14 cellular contexts compared by ENCODE assay signal in the genomic region with DNA sequence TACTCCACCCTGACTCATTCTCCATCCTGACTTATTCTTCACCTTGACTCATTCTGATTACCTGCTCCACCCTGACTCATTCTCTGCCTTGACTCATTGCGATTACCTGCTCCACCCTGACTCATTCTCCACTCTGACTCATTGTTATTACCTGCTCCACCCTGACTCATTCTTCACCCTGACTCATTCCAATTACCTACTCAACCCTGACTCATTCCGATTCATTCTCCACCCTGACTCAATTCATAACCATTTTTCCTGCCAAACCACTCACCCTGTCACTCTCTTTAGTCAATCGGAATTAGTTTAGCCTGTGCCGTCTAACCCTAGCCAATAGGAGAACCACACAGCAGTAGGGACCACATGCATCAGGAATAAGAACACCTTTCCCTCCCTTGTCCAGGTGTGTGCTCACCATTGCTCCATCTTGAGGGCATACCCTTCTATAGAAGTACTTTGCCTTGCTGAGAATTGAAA.
A peak's percentile ranks its signal among the peaks of the same experiment; 100 is the strongest.
DNase-seq lines count a peak whose midpoint lies in the region; ATAC-seq, FAIRE-seq and TF ChIP-seq lines count a peak whose summit lies in the region.
"Had no signal": no experiment of that assay in that cellular context is flagged by ENCODE, and none has a peak within 500 bp of the region (broad histone marks: within the 10 kb centered on the region; RNA-seq: fewer than 3 reads in every experiment).

No MANE protein-coding gene starts in this region.

- H3K27me3 ChIP-seq in GM12878 (replicated peaks in 1 of 2; ENCODE audit: control insufficient read depth in 2 of 2, insufficient read depth in 2 of 2, low read length in 1 of 2) (no peaks in the 10 kb centered on the region), dorsolateral prefrontal cortex (no peaks in the 10 kb centered on the region), neuronal stem cell (ENCODE audit: control insufficient read depth in 3 of 3, insufficient read depth in 3 of 3, low read depth in 1 of 3, low read length in 3 of 3) (no peaks in the 10 kb centered on the region)
- H3K27me3 ChIP-seq in effector memory CD4-positive, alpha-beta T cell (replicated peaks; ENCODE audit: control insufficient read depth, insufficient read depth, low read length, poor library complexity, severe bottlenecking) = no peaks in the 10 kb centered on the region
- H3K27me3 ChIP-seq: ascending aorta, stomach had no signal

- H3K23ac ChIP-seq in neuronal stem cell (ENCODE audit: low read depth, low read length, poor library complexity) = no peak overlapping the region

- no peak overlapping the region for H3K27ac ChIP-seq in GM12878 (ENCODE audit: control insufficient read depth, insufficient read depth)
- no peak overlapping the region for H3K27ac ChIP-seq in effector memory CD4-positive, alpha-beta T cell (ENCODE audit: insufficient read depth, low read length, poor library complexity, severe bottlenecking)
- no peak overlapping the region for H3K27ac ChIP-seq in dorsolateral prefrontal cortex
- no peak overlapping the region for H3K27ac ChIP-seq in neuronal stem cell (replicated peaks; ENCODE audit: low read length)
- H3K27ac ChIP-seq: ascending aorta, stomach had no signal

- ATAC-seq in GM12878 = peak; percentile 81

- FAIRE-seq in GM12878 (lab: Jason Lieb, UNC) = no peak

- peak overlapping the region; percentile 5 for H3K27ac Mint-ChIP-seq in activated T-cell treated with anti-CD3 and anti-CD28 coated beads, Interleukin-2, amount 50 U/mL, for 24 hours

- no peaks in the 10 kb centered on the region for H3K36me3 ChIP-seq in GM12878 (ENCODE audit: control insufficient read depth in 2 of 2, insufficient read depth in 2 of 2, low read length in 1 of 2)
- H3K36me3 ChIP-seq in effector memory CD4-positive, alpha-beta T cell (ENCODE audit: control insufficient read depth, insufficient read depth, low read length) = no peaks in the 10 kb centered on the region
- no peaks in the 10 kb centered on the region for H3K36me3 ChIP-seq in neuronal stem cell (replicated peaks in 1 of 2; ENCODE audit: control insufficient read depth in 2 of 2, insufficient read depth in 2 of 2, low read length in 2 of 2)
- H3K36me3 ChIP-seq: ascending aorta, stomach had no signal

- no peak overlapping the region for H3K18ac ChIP-seq in neuronal stem cell (ENCODE audit: low read length)

- no peak overlapping the region for H2BK120ac ChIP-seq in neuronal stem cell (ENCODE audit: low read depth, low read length)

- H3K14ac ChIP-seq in neuronal stem cell (ENCODE audit: low read length) = no peak overlapping the region

- H3K79me1 ChIP-seq in neuronal stem cell (ENCODE audit: low read depth, low read length) = no peaks in the 10 kb centered on the region

- H3K4me3 Mint-ChIP-seq in activated T-cell treated with anti-CD3 and anti-CD28 coated beads, Interleukin-2, amount 50 U/mL, for 24 hours = no peak overlapping the region

- peaks cover 8% of the 10 kb centered on the region for H3K4me1 ChIP-seq in GM12878 (ENCODE audit: control insufficient read depth, insufficient read depth, low read length)
- H3K4me1 ChIP-seq in effector memory CD4-positive, alpha-beta T cell (ENCODE audit: control insufficient read depth, insufficient read depth, low read length, poor library complexity, severe bottlenecking) = no peaks in the 10 kb centered on the region
- peaks cover 0 to 1% of the 10 kb centered on the region in 2 donors for H3K4me1 ChIP-seq in neuronal stem cell (ENCODE audit: control insufficient read depth in 2 of 2, insufficient read depth in 1 of 2, low read depth in 1 of 2, low read length in 2 of 2)
- H3K4me1 ChIP-seq: ascending aorta, stomach had no signal

- H4K8ac ChIP-seq in neuronal stem cell (ENCODE audit: low read depth, low read length) = no peak overlapping the region

- no peak overlapping the region for H2BK5ac ChIP-seq in neuronal stem cell (ENCODE audit: low read length)

- RAD21 ChIA-PET in GM12878 (lab: Charles Lee; ENCODE audit: unreplicated experiment) = no interaction called here

- TF ChIP-seq RAD21 in GM12878 (IDR thresholded peaks at IDR 0.05; ENCODE audit: insufficient read depth, low read depth, low read length) = no peak

- POLR2A ChIA-PET in GM12878 (lab: Charles Lee) = no interaction called here

- no peaks in the 10 kb centered on the region for H3K36me3 Mint-ChIP-seq in activated T-cell treated with anti-CD3 and anti-CD28 coated beads, Interleukin-2, amount 50 U/mL, for 24 hours (ENCODE audit: low read depth)

- H2AK5ac ChIP-seq in neuronal stem cell (ENCODE audit: low read depth, low read length) = no peak overlapping the region

- H4K91ac ChIP-seq in neuronal stem cell (ENCODE audit: low read depth, low read length, poor library complexity) = no peak overlapping the region

- H3K4me1 Mint-ChIP-seq in activated T-cell treated with anti-CD3 and anti-CD28 coated beads, Interleukin-2, amount 50 U/mL, for 24 hours (ENCODE audit: low read depth) = peaks cover 1% of the 10 kb centered on the region

- H3K4ac ChIP-seq in neuronal stem cell (ENCODE audit: low read length) = no peak overlapping the region

- H3K4me3 ChIP-seq in GM12878 (no peak overlapping the region), dorsolateral prefrontal cortex (no peak overlapping the region), neuronal stem cell (ENCODE audit: low read length in 2 of 2) (no peak overlapping the region)
- no peak overlapping the region for H3K4me3 ChIP-seq in effector memory CD4-positive, alpha-beta T cell (ENCODE audit: insufficient read depth, low read depth, low read length, poor library complexity, severe bottlenecking)
- H3K4me3 ChIP-seq: ascending aorta, lung, stomach had no signal

- SMC1A ChIA-PET in GM12878 (lab: Charles Lee; ENCODE audit: uncharacterized antibody, unreplicated experiment) = no interaction called here

- no peaks in the 10 kb centered on the region for H3K27me3 Mint-ChIP-seq in activated T-cell treated with anti-CD3 and anti-CD28 coated beads, Interleukin-2, amount 50 U/mL, for 24 hours

- intact Hi-C loops in GM12878 (cut with micrococcal nuclease; ENCODE audit: unreplicated experiment) (no loop called here), dorsolateral prefrontal cortex (cut with DNase I) (no loop called here)

- peak overlapping the region; percentile 25; the same call in 1 of the 2 replicates for H3K4me2 ChIP-seq in GM12878 (ENCODE audit: control insufficient read depth, insufficient read depth)
- H3K4me2 ChIP-seq in neuronal stem cell (ENCODE audit: insufficient read depth, low read length, poor library complexity, severe bottlenecking) = no peak overlapping the region

- H2AFZ ChIP-seq in GM12878 (ENCODE audit: control insufficient read depth, low read depth, low read length) (no peak overlapping the region), neuronal stem cell (ENCODE audit: low read length) (no peak overlapping the region)

- H3K9me3 ChIP-seq in GM12878 (replicated peaks; ENCODE audit: control insufficient read depth, insufficient read depth, low read length) (0 out of 3 replicates have a peak, but pooled peaks cover 2% of the 10 kb centered on the region), neuronal stem cell (replicated peaks in 1 of 2; ENCODE audit: control insufficient read depth in 2 of 2, insufficient read depth in 1 of 2, low read depth in 1 of 2, low read length in 2 of 2) (no peaks in the 10 kb centered on the region)
- H3K9me3 ChIP-seq in effector memory CD4-positive, alpha-beta T cell (ENCODE audit: control insufficient read depth, low read length) = no peaks in the 10 kb centered on the region
- H3K9me3 ChIP-seq: ascending aorta, stomach had no signal

- no peak overlapping the region for H2BK15ac ChIP-seq in neuronal stem cell (ENCODE audit: low read length)

- TF ChIP-seq POLR2A in GM12878 (IDR thresholded peaks at IDR 0.05; ENCODE audit: low read depth, low read length) = no peak

- CTCF ChIA-PET in GM12878 (lab: Yijun Ruan, JAX) = interaction anchor here (1.3 kb wide), 1 partner anchor 16 kb away, joined by 4 read pairs; no protein-coding TSS in a partner anchor

- peak in 1 of 2 experiments; percentile 38; a peak in 2 of 4 replicates for TF ChIP-seq EP300 in GM12878 (IDR thresholded peaks at IDR 0.05; ENCODE audit: borderline replicate concordance in 1 of 2, control insufficient read depth in 1 of 2, low read depth in 2 of 2, low read length in 2 of 2)

- TF ChIP-seq CTCF in GM12878 (IDR thresholded peaks at IDR 0.05 in 2 of 3, conservative IDR thresholded peaks at IDR 0.05 in 1 of 3; ENCODE audit: control insufficient read depth in 2 of 3, extremely low read depth in 1 of 3, insufficient read depth in 1 of 3, low read depth in 3 of 3, low read length in 3 of 3) = no peak
- TF ChIP-seq CTCF in dorsolateral prefrontal cortex (IDR thresholded peaks at IDR 0.05 in 54 of 56, conservative IDR thresholded peaks at IDR 0.05 in 2 of 56; ENCODE audit: low read depth in 1 of 56, partially characterized antibody in 56 of 56) = no peak

- BruUV-seq in GM12878 (replicated peaks; lab: Mats Ljungman, UMichigan) = no TSS peak

- H4K20me1 ChIP-seq in GM12878 (ENCODE audit: control insufficient read depth, insufficient read depth) = no peaks in the 10 kb centered on the region

- in situ Hi-C loops in GM12878 (cut with MboI) = no loop called here

- H3K9ac ChIP-seq in GM12878 (ENCODE audit: control insufficient read depth, insufficient read depth, low read length) = no peak overlapping the region
- H3K9ac ChIP-seq in neuronal stem cell (ENCODE audit: low read depth, low read length, poor library complexity) = no peak overlapping the region

- peaks cover 30% of the 10 kb centered on the region for H3K9me3 Mint-ChIP-seq in activated T-cell treated with anti-CD3 and anti-CD28 coated beads, Interleukin-2, amount 50 U/mL, for 24 hours

- no peak for DNase-seq in activated T-cell treated with anti-CD3 and anti-CD28 coated beads, Interleukin-2, amount 50 U/mL, for 24 hours
- no peak for DNase-seq in activated T-cell treated with anti-CD3 and anti-CD28 coated beads for 4 hours
- DNase-seq in HT1080 (ENCODE audit: low read depth) = peak; percentile 96
- DNase-seq in GM12878 (ENCODE audit: low read depth, low spot score) = peak; percentile 24
- DNase-seq in stimulated activated CD4-positive, alpha-beta T cell treated with anti-CD3 and anti-CD28 coated beads, TNF-alpha, amount 100 ng/mL, for 48 hours (ENCODE audit: low read depth in 3 of 3) = peak in 2 of 3 donors; percentile 7 to 9
- no peak for DNase-seq in effector memory CD4-positive, alpha-beta T cell
- no peak for DNase-seq in dorsolateral prefrontal cortex
- DNase-seq in neuronal stem cell (ENCODE audit: low spot score) = no peak
- DNase-seq: activated CD4-positive, CD25-positive, alpha-beta regulatory T cell; retina; RPMI8226; stomach had no signal

- 30% methylated on average over 4 of the region's 4 CpGs for WGBS in GM12878 (ENCODE audit: insufficient coverage, insufficient replicate concordance, low lambda C conversion rate, missing lambda C conversion rate)
- no CpG with 5 or more reads among the region's 4 CpGs for WGBS in neuronal stem cell (ENCODE audit: extremely low coverage in 2 of 2, insufficient read length in 2 of 2, insufficient replicate concordance in 1 of 2), 2 donors

- H3K79me2 ChIP-seq in GM12878 (ENCODE audit: control insufficient read depth, insufficient read depth, low read length) = no peaks in the 10 kb centered on the region

- no peak overlapping the region for H2BK12ac ChIP-seq in neuronal stem cell (ENCODE audit: low read length)

TF ChIP-seq in GM12878, 131 proteins besides CTCF, POLR2A, EP300 and RAD21 (continues in another document):
- peak; percentile 55; the same call in 1 of the 2 replicates for TF ChIP-seq DPF2 (IDR thresholded peaks at IDR 0.05)

Comparison
In these comparisons a context has a peak if more than half of its experiments do, and no peak if none do; other contexts are left out.
1. DNase-seq: peak in HT1080 (single experiment), GM12878 (single experiment) and stimulated activated CD4-positive, alpha-beta T cell treated with anti-CD3 and anti-CD28 coated beads, TNF-alpha, amount 100 ng/mL, for 48 hours (2 of 3); none in activated T-cell treated with anti-CD3 and anti-CD28 coated beads, Interleukin-2, amount 50 U/mL, for 24 hours (single experiment), activated T-cell treated with anti-CD3 and anti-CD28 coated beads for 4 hours (single experiment), effector memory CD4-positive, alpha-beta T cell (0 of 3), dorsolateral prefrontal cortex (0 of 10) and neuronal stem cell (single experiment).